9 cellular contexts compared by ENCODE assay signal in genomic region chr2:239257511-239257937, GRCh38.
DNase-seq lines count a peak whose midpoint lies in the region; ATAC-seq and TF ChIP-seq lines count a peak whose summit lies in the region.
"Had no signal": no experiment of that assay in that cellular context is flagged by ENCODE, and none has a peak within 500 bp of the region (broad histone marks: within the 10 kb centered on the region; RNA-seq: fewer than 3 reads in every experiment).

No MANE protein-coding gene starts in this region.

- H3K27me3 ChIP-seq in HAP-1 (ENCODE audit: low read depth), result no peaks in the 10 kb centered on the region

- peaks cover 10% of the 10 kb centered on the region for H3K4me1 Mint-ChIP-seq in mesothelial cell of epicardium

- no peak for TF ChIP-seq CTCF in mesothelial cell of epicardium (IDR thresholded peaks at IDR 0.05; ENCODE audit: unreplicated experiment)

- no peak overlapping the region for H3K27ac Mint-ChIP-seq in mesothelial cell of epicardium

- H3K4me1 ChIP-seq in HAP-1, result no peaks in the 10 kb centered on the region

- no peak for ATAC-seq in HG03045 (IDR thresholded peaks at IDR 0.05; ENCODE audit: unreplicated experiment)

- no peak overlapping the region for H3K4me3 Mint-ChIP-seq in mesothelial cell of epicardium

- peak; percentile 87 for DNase-seq in AG08395 (ENCODE audit: low spot score)
- DNase-seq in H4 (ENCODE audit: low spot score), result peak; percentile 84
- peak; percentile 73 for DNase-seq in SW480 (ENCODE audit: low spot score)
- DNase-seq in foreskin melanocyte, result peak; percentile 80
- DNase-seq in HAP-1 (ENCODE audit: low spot score in 2 of 2), result no peak
- no peak for DNase-seq in mesothelial cell of epicardium (ENCODE audit: low spot score in 2 of 2, unreplicated experiment in 2 of 2)
- no peak for DNase-seq in DMS153 (lab: John Stamatoyannopoulos, UW)
- DNase-seq: NCI-H2081 treated with DMSO at 0.1 percent for 48 hours had no signal

- H3K36me3 ChIP-seq in HAP-1 (replicated peaks), result no peaks in the 10 kb centered on the region

- no peak overlapping the region for H3K4me3 ChIP-seq in HAP-1

- peaks cover 4% of the 10 kb centered on the region; the same call in 1 of the 2 replicates for H3K9me3 ChIP-seq in HAP-1

- no peaks in the 10 kb centered on the region for H3K27me3 Mint-ChIP-seq in mesothelial cell of epicardium (ENCODE audit: low read depth)

- in situ Hi-C loops in HAP-1 (cut with MboI; ENCODE audit: low sequenced_read_pairs), result no loop called here

- H3K9me3 Mint-ChIP-seq in mesothelial cell of epicardium, result peaks cover 21% of the 10 kb centered on the region

- H3K36me3 Mint-ChIP-seq in mesothelial cell of epicardium, result peaks cover 18% of the 10 kb centered on the region

Comparison
In these comparisons a context has a peak if more than half of its experiments do, and no peak if none do; other contexts are left out.
1. DNase-seq: peak in AG08395 (single experiment), H4 (single experiment), SW480 (single experiment) and foreskin melanocyte (single experiment); none in HAP-1 (0 of 2), mesothelial cell of epicardium (0 of 2) and DMS153 (single experiment).